In genomic region chr17:68425979-68426378, GRCh38 we compare ENCODE assay signal across 19 cellular contexts. TPM values are rescaled to one million over a fixed set of nuclear protein-coding genes. Genes with fewer than 3 reads are reported as not detected.
DNase-seq lines count a peak whose midpoint lies in the region; ATAC-seq and TF ChIP-seq lines count a peak whose summit lies in the region.
"Had no signal": no experiment of that assay in that cellular context is flagged by ENCODE, and none has a peak within 500 bp of the region (broad histone marks: within the 10 kb centered on the region; RNA-seq: fewer than 3 reads in every experiment).

No MANE protein-coding gene starts in this region.

- H2AFZ ChIP-seq in GM23338 (no peak overlapping the region), hepatocyte (no peak overlapping the region)
- H2AFZ ChIP-seq: GM23248 had no signal

- H3K36me3 ChIP-seq in GM23338 (ENCODE audit: insufficient read depth) = no peaks in the 10 kb centered on the region
- H3K36me3 ChIP-seq in WERI-Rb-1 = no peaks in the 10 kb centered on the region
- peaks cover 72 to 100% (median 98%) of the 10 kb centered on the region in 4 donors for H3K36me3 ChIP-seq in esophagus muscularis mucosa
- H3K36me3 ChIP-seq in hepatocyte (replicated peaks; ENCODE audit: insufficient read depth, low read depth) = no peaks in the 10 kb centered on the region
- H3K36me3 ChIP-seq: HAP-1 had no signal

- H3K4me1 ChIP-seq in GM23338 (ENCODE audit: insufficient read depth) (peaks cover 13% of the 10 kb centered on the region), esophagus muscularis mucosa (no peaks in the 10 kb centered on the region), hepatocyte (ENCODE audit: insufficient read depth) (no peaks in the 10 kb centered on the region)
- H3K4me1 ChIP-seq: HAP-1 had no signal

- H3K4me3 ChIP-seq in GM23338 = no peak overlapping the region
- no peak overlapping the region for H3K4me3 ChIP-seq in WERI-Rb-1 (ENCODE audit: low read depth, low read length)
- no peak overlapping the region for H3K4me3 ChIP-seq in esophagus muscularis mucosa
- no peak overlapping the region for H3K4me3 ChIP-seq in hepatocyte
- H3K4me3 ChIP-seq: GM23248, HAP-1, K562 had no signal

- H3K9me3 ChIP-seq in WERI-Rb-1 (ENCODE audit: severe bottlenecking) = no peaks in the 10 kb centered on the region
- no peaks in the 10 kb centered on the region for H3K9me3 ChIP-seq in esophagus muscularis mucosa
- H3K9me3 ChIP-seq in hepatocyte (ENCODE audit: low read depth) = no peaks in the 10 kb centered on the region
- H3K9me3 ChIP-seq: HAP-1 had no signal

- no peak overlapping the region for H3K4me3 Mint-ChIP-seq in GM23338
- H3K4me3 Mint-ChIP-seq in stimulated activated effector memory CD8-positive, alpha-beta T cell treated with anti-CD3 and anti-CD28 coated beads, Interleukin-12 subunit alpha, Interleukin-12 subunit beta, amount 100 ng/mL, for 72 hours = no peak overlapping the region
- H3K4me3 Mint-ChIP-seq: B cell; CD4-positive, alpha-beta memory T cell; HFFc6 had no signal

- WGBS in esophagus muscularis mucosa = 94% methylated on average over 12 of the region's 12 CpGs
- 94% methylated on average over 12 of the region's 12 CpGs for WGBS in hepatocyte (ENCODE audit: low lambda C conversion rate, missing lambda C conversion rate)

- TF ChIP-seq POLR2A in esophagus muscularis mucosa (IDR thresholded peaks at IDR 0.05; ENCODE audit: low read depth) = no peak

- no peak for TF ChIP-seq EP300 in esophagus muscularis mucosa (IDR thresholded peaks at IDR 0.05)

- H3K27me3 ChIP-seq in GM23338 (ENCODE audit: insufficient read depth) = no peaks in the 10 kb centered on the region
- H3K27me3 ChIP-seq in WERI-Rb-1 (ENCODE audit: insufficient read depth, low read depth, severe bottlenecking) = no peaks in the 10 kb centered on the region
- H3K27me3 ChIP-seq in esophagus muscularis mucosa = no peaks in the 10 kb centered on the region
- no peaks in the 10 kb centered on the region for H3K27me3 ChIP-seq in hepatocyte

- H3K9me2 ChIP-seq in GM23338 (ENCODE audit: insufficient read depth) (no peaks in the 10 kb centered on the region), hepatocyte (replicated peaks; ENCODE audit: insufficient read depth) (no peaks in the 10 kb centered on the region)

- TF ChIP-seq CTCF in GM23338 (conservative IDR thresholded peaks at IDR 0.05; ENCODE audit: low read depth in 2 of 2) = no peak
- TF ChIP-seq CTCF in WERI-Rb-1 (IDR thresholded peaks at IDR 0.05; ENCODE audit: low read depth, low read length) = no peak
- TF ChIP-seq CTCF in esophagus muscularis mucosa (IDR thresholded peaks at IDR 0.05) = no peak
- TF ChIP-seq CTCF in hepatocyte (IDR thresholded peaks at IDR 0.05; ENCODE audit: poor library complexity) = no peak

- no peaks in the 10 kb centered on the region for H3K9me3 Mint-ChIP-seq in GM23338
- H3K9me3 Mint-ChIP-seq in stimulated activated effector memory CD8-positive, alpha-beta T cell treated with anti-CD3 and anti-CD28 coated beads, Interleukin-12 subunit alpha, Interleukin-12 subunit beta, amount 100 ng/mL, for 72 hours = no peaks in the 10 kb centered on the region
- H3K9me3 Mint-ChIP-seq: HFFc6 had no signal

- no peaks in the 10 kb centered on the region for H3F3A ChIP-seq in GM23338 (replicated peaks; ENCODE audit: low read depth)

- H4K20me1 ChIP-seq in GM23338 (replicated peaks; ENCODE audit: insufficient read depth) (no peaks in the 10 kb centered on the region), hepatocyte (ENCODE audit: insufficient read depth, poor library complexity, severe bottlenecking) (no peaks in the 10 kb centered on the region)

- 0 out of 2 replicates have a peak overlapping the region, but pooled peaks have one; percentile 1 for H3K27ac Mint-ChIP-seq in GM23338
- H3K27ac Mint-ChIP-seq in stimulated activated effector memory CD8-positive, alpha-beta T cell treated with anti-CD3 and anti-CD28 coated beads, Interleukin-12 subunit alpha, Interleukin-12 subunit beta, amount 100 ng/mL, for 72 hours = peak overlapping the region; percentile 17
- H3K27ac Mint-ChIP-seq: B cell, HFFc6 had no signal

- DNase-seq in GM23338 (ENCODE audit: low spot score) (no peak), WERI-Rb-1 (no peak), esophagus muscularis mucosa (ENCODE audit: extremely low spot score) (peak; percentile 87), hepatocyte (ENCODE audit: low spot score) (no peak), AG08396 (ENCODE audit: low spot score) (no peak)
- DNase-seq in stimulated activated effector memory CD8-positive, alpha-beta T cell treated with anti-CD3 and anti-CD28 coated beads, Interleukin-12 subunit alpha, Interleukin-12 subunit beta, amount 100 ng/mL, for 72 hours (ENCODE audit: low spot score in 2 of 2) = no peak
- no peak for DNase-seq in stimulated activated CD4-positive, alpha-beta T cell treated with anti-CD3 and anti-CD28 coated beads, Interleukin-2, amount 100 ng/mL, for 24 hours
- DNase-seq: ACHN; CD4-positive, alpha-beta memory T cell; DMS153; DMS79 treated with DMSO at 0.1 percent for 48 hours; EL; GM23248; HFFc6 had no signal

- peaks cover 5% of the 10 kb centered on the region for H3K27me3 Mint-ChIP-seq in GM23338 (ENCODE audit: insufficient read depth, low read depth, poor library complexity)
- H3K27me3 Mint-ChIP-seq: B cell; CD4-positive, alpha-beta memory T cell had no signal

- no peak for ATAC-seq in GM23338
- ATAC-seq in stimulated activated effector memory CD8-positive, alpha-beta T cell treated with anti-CD3 and anti-CD28 coated beads, Interleukin-12 subunit alpha, Interleukin-12 subunit beta, amount 100 ng/mL, for 72 hours = no peak
- ATAC-seq: K562 had no signal

- peaks cover 19% of the 10 kb centered on the region for H3K36me3 Mint-ChIP-seq in GM23338 (ENCODE audit: low read depth)
- peaks cover 46% of the 10 kb centered on the region for H3K36me3 Mint-ChIP-seq in stimulated activated effector memory CD8-positive, alpha-beta T cell treated with anti-CD3 and anti-CD28 coated beads, Interleukin-12 subunit alpha, Interleukin-12 subunit beta, amount 100 ng/mL, for 72 hours

- H3K79me2 ChIP-seq in GM23338 (replicated peaks; ENCODE audit: insufficient read depth) (no peaks in the 10 kb centered on the region), hepatocyte (no peaks in the 10 kb centered on the region)

- H3K4me2 ChIP-seq in GM23338 = no peak overlapping the region
- no peak overlapping the region for H3K4me2 ChIP-seq in hepatocyte

- intact Hi-C loops in esophagus muscularis mucosa (cut with DNase I) = no loop called here

- peaks cover 14% of the 10 kb centered on the region for H3K4me1 Mint-ChIP-seq in GM23338
- peaks cover 1% of the 10 kb centered on the region for H3K4me1 Mint-ChIP-seq in stimulated activated effector memory CD8-positive, alpha-beta T cell treated with anti-CD3 and anti-CD28 coated beads, Interleukin-12 subunit alpha, Interleukin-12 subunit beta, amount 100 ng/mL, for 72 hours
- H3K4me1 Mint-ChIP-seq: B cell had no signal

- H3K27ac ChIP-seq in GM23338 (ENCODE audit: low read depth) = no peak overlapping the region
- peak overlapping the region; percentile 22 for H3K27ac ChIP-seq in WERI-Rb-1
- H3K27ac ChIP-seq in esophagus muscularis mucosa (replicated peaks in 1 of 4) = no peak overlapping the region
- H3K27ac ChIP-seq in hepatocyte = no peak overlapping the region
- H3K27ac ChIP-seq: C4-2B, GM23248, HL-60 had no signal

TF ChIP-seq in GM23338, 12 proteins besides CTCF, POLR2A, EP300 and RAD21 (continues in another document):
- TF ChIP-seq ZNF114 (CRISPR knock-in tag; IDR thresholded peaks at IDR 0.05) (no peak), STAT1 (IDR thresholded peaks at IDR 0.05; ENCODE audit: unreplicated experiment) (no peak), ZNF331 (CRISPR knock-in tag; IDR thresholded peaks at IDR 0.05; ENCODE audit: low read depth) (no peak), NANOG (IDR thresholded peaks at IDR 0.05; ENCODE audit: borderline replicate concordance) (no peak), REST (IDR thresholded peaks at IDR 0.05; ENCODE audit: unreplicated experiment) (no peak), CREB1 (CRISPR knock-in tag; IDR thresholded peaks at IDR 0.05; ENCODE audit: low read depth) (no peak), ETS1 (IDR thresholded peaks at IDR 0.05) (no peak), POLR2AphosphoS5 (IDR thresholded peaks at IDR 0.05; ENCODE audit: low read depth) (no peak)

RNA-seq across cellular contexts. Expression of gene WIPI1, which starts 31.3 kb away (rescaled TPM):
- 29.3 and 30.1 TPM in 2 replicates for total RNA-seq in GM23338 (2014; rRNA removed; shearing (Covaris generic))
- polyA plus RNA-seq in GM23338 (2016; fragmentation: Nextera tagmentation; extraction: Ambion mirVana) = 21.8 and 24.1 TPM in 2 replicates
- total RNA-seq in esophagus muscularis mucosa = 10 to 100 TPM; 27.0 to 59.4 (median 43.5) TPM
- 67.4 and 84.0 TPM in 2 replicates for total RNA-seq in hepatocyte
- polyA plus RNA-seq in hepatocyte = 79.6 and 91.3 TPM in 2 replicates
